In the genomic region with DNA sequence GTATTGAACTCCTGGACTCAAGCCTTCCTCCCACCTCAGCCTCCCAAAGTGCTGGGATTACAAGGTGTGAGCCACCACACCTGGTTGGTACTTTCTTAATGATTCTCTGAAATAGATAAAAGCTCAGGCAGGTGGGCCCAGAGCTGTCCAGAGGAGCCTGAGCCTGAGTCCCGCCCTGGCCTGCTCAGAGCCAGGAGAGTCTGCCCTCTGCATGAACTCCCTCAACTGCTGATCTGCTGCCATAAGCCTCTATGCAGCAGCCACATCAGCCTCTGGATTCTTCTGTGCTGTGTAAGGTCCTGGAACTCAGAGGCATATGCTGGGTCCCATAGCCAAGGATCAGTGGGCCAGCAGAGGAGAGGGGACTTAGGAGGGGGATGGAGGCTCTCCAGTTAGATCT, we compare ENCODE assay signal across 1 cellular context.
TF ChIP-seq lines count a peak whose summit lies in the region.

No MANE protein-coding gene starts in this region.

TF ChIP-seq in K562, 482 proteins besides CTCF, POLR2A, EP300 and RAD21:
- 0 out of 2 replicates have a peak, but pooled peaks have one; percentile 29 for TF ChIP-seq ZNF134 (CRISPR knock-in tag; conservative IDR thresholded peaks at IDR 0.05)
- no peak for TF ChIP-seq LCOR (CRISPR knock-in tag; IDR thresholded peaks at IDR 0.05)
TF ChIP-seq in K562: peak in this region for 1.
